In genomic region chr19:38915329-38916321, GRCh38 we compare ENCODE assay signal across 25 cellular contexts. TPM values are rescaled to one million over a fixed set of nuclear protein-coding genes. Genes with fewer than 3 reads are reported as not detected.
DNase-seq lines count a peak whose midpoint lies in the region; TF ChIP-seq lines count a peak whose summit lies in the region.
"Had no signal": no experiment of that assay in that cellular context is flagged by ENCODE, and none has a peak within 500 bp of the region (broad histone marks: within the 10 kb centered on the region; RNA-seq: fewer than 3 reads in every experiment).

No MANE protein-coding gene starts in this region.

- intact Hi-C loops in posterior vena cava (cut with DNase I), result no loop called here

- peaks cover 12% of the 10 kb centered on the region for H3K4me1 Mint-ChIP-seq in glutamatergic neuron (ENCODE audit: low read depth, unreplicated experiment)
- H3K4me1 Mint-ChIP-seq in activated naive CD4-positive, alpha-beta T cell treated with anti-CD3 and anti-CD28 coated beads, Interleukin-2, amount 10 ng/mL, durations not matched to agents 7 days and 5 days, result no peaks in the 10 kb centered on the region

- peak overlapping the region; percentile 39 for H3K27ac Mint-ChIP-seq in glutamatergic neuron (ENCODE audit: unreplicated experiment)
- H3K27ac Mint-ChIP-seq in activated naive CD4-positive, alpha-beta T cell treated with anti-CD3 and anti-CD28 coated beads, Interleukin-2, amount 10 ng/mL, durations not matched to agents 7 days and 5 days, result no peak overlapping the region
- H3K27ac Mint-ChIP-seq: activated T-helper 1 cell treated with anti-CD3 and anti-CD28 coated beads, Interleukin-12 subunit alpha, Interleukin-12 subunit beta, Interleukin-2, Interleukin-4 antibody, amounts not matched to agents 30 ng/mL and 10 ng/mL and 1 ng/mL, durations not matched to agents 14 hours and 24 hours and 36 hours; stimulated activated memory B cell treated with anti-CD40 and anti-IgM and Interleukin-4, amounts not matched to agents 10 μg/mL and 1 μg/mL and 100 μg/mL, for 72 hours had no signal

- TF ChIP-seq CTCF in HEK293 (tag by site-specific recombination; IDR thresholded peaks at IDR 0.05), result no peak
- TF ChIP-seq CTCF in glutamatergic neuron (IDR thresholded peaks at IDR 0.05; ENCODE audit: partially characterized antibody, unreplicated experiment), result no peak

- peaks cover 2% of the 10 kb centered on the region for H3K36me3 Mint-ChIP-seq in glutamatergic neuron (ENCODE audit: unreplicated experiment)
- H3K36me3 Mint-ChIP-seq in activated naive CD4-positive, alpha-beta T cell treated with anti-CD3 and anti-CD28 coated beads, Interleukin-2, amount 10 ng/mL, durations not matched to agents 7 days and 5 days, result no peaks in the 10 kb centered on the region

- H3K4me3 Mint-ChIP-seq in glutamatergic neuron (ENCODE audit: unreplicated experiment), result no peak overlapping the region
- no peak overlapping the region for H3K4me3 Mint-ChIP-seq in activated naive CD4-positive, alpha-beta T cell treated with anti-CD3 and anti-CD28 coated beads, Interleukin-2, amount 10 ng/mL, durations not matched to agents 7 days and 5 days
- H3K4me3 Mint-ChIP-seq: activated T-helper 1 cell treated with anti-CD3 and anti-CD28 coated beads, Interleukin-12 subunit alpha, Interleukin-12 subunit beta, Interleukin-2, Interleukin-4 antibody, amounts not matched to agents 30 ng/mL and 10 ng/mL and 1 ng/mL, durations not matched to agents 14 hours and 24 hours and 36 hours; stimulated activated memory B cell treated with anti-CD40 and anti-IgM and Interleukin-4, amounts not matched to agents 10 μg/mL and 1 μg/mL and 100 μg/mL, for 72 hours had no signal

- DNase-seq in glutamatergic neuron, result no peak
- DNase-seq in posterior vena cava (ENCODE audit: low spot score), result peak; percentile 70
- no peak for DNase-seq in activated naive CD4-positive, alpha-beta T cell treated with anti-CD3 and anti-CD28 coated beads, Interleukin-2, amount 10 ng/mL, durations not matched to agents 7 days and 5 days
- DNase-seq in DMS114 treated with DMSO at 0.1 percent for 48 hours (lab: John Stamatoyannopoulos, UW; ENCODE audit: unreplicated experiment), result no peak
- DNase-seq: activated CD4-positive, alpha-beta T cell treated with anti-CD3 and anti-CD28 coated beads, Interleukin-2, amount 50 U/mL, for 48 hours; activated naive CD4-positive, alpha-beta T cell treated with anti-CD3 and anti-CD28 coated beads, Interleukin-2, amount 50 U/mL, for 16 hours; amniotic stem cell; brain microvascular endothelial cell; COR-L47; NCI-H1436; NCI-H748 treated with DMSO at 0.1 percent for 48 hours; SJCRH30; stimulated activated CD4-positive, alpha-beta T cell treated with anti-CD3 and anti-CD28 coated beads, Interleukin-4, amount 100 ng/mL, for 24 hours; T-helper 1 cell; upper lobe of right lung had no signal

- POLR2A ChIA-PET in HEK293 (lab: Yijun Ruan, JAX), result interaction anchor here (0.6 to 2.3 kb wide), 4 partner anchors 13 to 1670 kb away, joined by 3 to 9 read pairs (median 4); partner anchors contain the start of gene NFKBIB

- CTCF ChIA-PET in HEK293 (lab: Yijun Ruan, JAX), result interaction anchor here (0.7 to 3.3 kb wide), 4 partner anchors 14 to 395 kb away, joined by 6 to 31 read pairs (median 8); partner anchors contain the start of genes MRPS12 and SARS2
- CTCF ChIA-PET in activated naive CD4-positive, alpha-beta T cell treated with anti-CD3 and anti-CD28 coated beads, Interleukin-2, amount 10 ng/mL, durations not matched to agents 7 days and 5 days (lab: Charles Lee), result no interaction called here

- H3K27me3 Mint-ChIP-seq in glutamatergic neuron (ENCODE audit: unreplicated experiment), result peaks cover 9% of the 10 kb centered on the region
- H3K27me3 Mint-ChIP-seq in activated naive CD4-positive, alpha-beta T cell treated with anti-CD3 and anti-CD28 coated beads, Interleukin-2, amount 10 ng/mL, durations not matched to agents 7 days and 5 days, result no peaks in the 10 kb centered on the region

- peaks cover 10% of the 10 kb centered on the region for H3K9me3 Mint-ChIP-seq in glutamatergic neuron (ENCODE audit: unreplicated experiment)
- H3K9me3 Mint-ChIP-seq in activated naive CD4-positive, alpha-beta T cell treated with anti-CD3 and anti-CD28 coated beads, Interleukin-2, amount 10 ng/mL, durations not matched to agents 7 days and 5 days, result no peaks in the 10 kb centered on the region
- H3K9me3 Mint-ChIP-seq: activated T-helper 1 cell treated with anti-CD3 and anti-CD28 coated beads, Interleukin-12 subunit alpha, Interleukin-12 subunit beta, Interleukin-2, Interleukin-4 antibody, amounts not matched to agents 30 ng/mL and 10 ng/mL and 1 ng/mL, durations not matched to agents 14 hours and 24 hours and 36 hours; stimulated activated memory B cell treated with anti-CD40 and anti-IgM and Interleukin-4, amounts not matched to agents 10 μg/mL and 1 μg/mL and 100 μg/mL, for 72 hours had no signal

- no peaks in the 10 kb centered on the region for H3K9me3 ChIP-seq in HEK293 (ENCODE audit: control insufficient read depth, insufficient read depth, low read depth, low read length)
- H3K9me3 ChIP-seq: BLaER1 treated with 17β-estradiol and CSF1 and Interleukin-3, amounts not matched to agents 10 nM and 100 nM; mucosa of descending colon; SJCRH30; suprapubic skin; upper lobe of right lung had no signal

- no peak overlapping the region for H3K4me3 ChIP-seq in HEK293 (ENCODE audit: low read depth, low read length)
- H3K4me3 ChIP-seq: BLaER1 treated with 17β-estradiol and CSF1 and Interleukin-3, amounts not matched to agents 10 nM and 100 nM; lung; mucosa of descending colon; SJCRH30; suprapubic skin; upper lobe of right lung had no signal

- peaks cover 15 to 18% of the 10 kb centered on the region in 2 experiments for H3K36me3 ChIP-seq in HEK293 (ENCODE audit: control insufficient read depth in 2 of 2, insufficient read depth in 1 of 2, low read length in 2 of 2)
- H3K36me3 ChIP-seq: brain microvascular endothelial cell, SJCRH30, upper lobe of right lung had no signal

- H3K4me1 ChIP-seq in HEK293 (ENCODE audit: control insufficient read depth, insufficient read depth, low read length), result no peaks in the 10 kb centered on the region
- H3K4me1 ChIP-seq: suprapubic skin, upper lobe of right lung had no signal

- no peak overlapping the region for H3K27ac ChIP-seq in HEK293 (ENCODE audit: extremely low read depth, low read depth, low read length)
- H3K27ac ChIP-seq: brain microvascular endothelial cell, epithelial cell of prostate, SJCRH30, suprapubic skin, upper lobe of right lung had no signal

TF ChIP-seq in HEK293, 187 proteins besides CTCF, POLR2A, EP300 and RAD21 (continues in another document):
- TF ChIP-seq HIC1 (tag by site-specific recombination; IDR thresholded peaks at IDR 0.05) (peak; percentile 45), EGR2 (tag by site-specific recombination; IDR thresholded peaks at IDR 0.05; ENCODE audit: low read depth) (peak; percentile 93), ZFHX2 (tag by site-specific recombination; conservative IDR thresholded peaks at IDR 0.05) (peak; percentile 91), ZNF626 (tag by site-specific recombination; IDR thresholded peaks at IDR 0.05) (no peak), ZSCAN18 (tag by site-specific recombination; IDR thresholded peaks at IDR 0.05) (no peak)

RNA-seq across cellular contexts. Expression of gene CCER2, which starts 3.6 kb away (rescaled TPM):
- total RNA-seq in glutamatergic neuron (ENCODE audit: unreplicated experiment) (51.1 TPM), posterior vena cava (under 1 TPM; 0.24 to 0.37 TPM)
- total RNA-seq: Daoy, glomerular endothelial cell had no signal

RNA-seq across cellular contexts. Expression of gene SARS2, which starts 14.9 kb away (rescaled TPM):
- total RNA-seq in glutamatergic neuron (ENCODE audit: unreplicated experiment) (49.2 TPM), posterior vena cava (1 to 10 TPM; 8.2 to 9.5 TPM)

RNA-seq across cellular contexts. Expression of gene MRPS12, which starts 15.1 kb away (rescaled TPM):
- total RNA-seq in glutamatergic neuron (ENCODE audit: unreplicated experiment) (30.4 TPM), posterior vena cava (10 to 100 TPM; 17.8 to 21.4 TPM)

RNA-seq across cellular contexts. Expression of gene NFKBIB, which starts 15.9 kb away (rescaled TPM):
- total RNA-seq in glutamatergic neuron (ENCODE audit: unreplicated experiment) (12.8 TPM), posterior vena cava (10 to 100 TPM; 19.3 to 23.1 TPM)

RNA-seq across cellular contexts. Expression of gene SIRT2, which starts 16.2 kb away (rescaled TPM):
- total RNA-seq in glutamatergic neuron (ENCODE audit: unreplicated experiment), result 91.3 TPM
- 10 to 100 TPM; 41.7 to 48.1 TPM for total RNA-seq in posterior vena cava

Comparison
In these comparisons a context has a peak if more than half of its experiments do, and no peak if none do; other contexts are left out.
1. RNA of gene CCER2, which starts 3.6 kb away (total RNA-seq): 51.1 TPM in glutamatergic neuron (single experiment); 0.24 to 0.37 TPM in posterior vena cava; every median in the first group is over 10 times any median in the second.